25 cellular contexts compared by ENCODE assay signal in the genomic region with DNA sequence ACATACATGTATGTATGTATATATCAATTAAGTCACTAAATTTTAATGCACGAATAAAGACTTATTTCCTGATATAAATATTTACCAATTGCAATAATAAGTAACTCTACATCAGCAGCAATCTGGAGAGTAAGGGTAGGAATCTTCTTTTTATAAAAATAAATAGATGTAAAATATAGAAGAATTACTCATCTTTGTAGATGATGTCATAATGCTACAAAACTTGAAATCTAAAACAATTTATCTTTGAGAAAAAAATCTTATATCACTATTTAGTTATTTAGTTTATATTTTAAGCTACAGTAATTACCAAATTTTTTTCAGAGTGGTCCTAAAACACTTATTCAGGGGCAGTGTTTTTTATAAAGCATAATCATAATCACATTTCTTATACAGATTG.
DNase-seq lines count a peak whose midpoint lies in the region; ATAC-seq, FAIRE-seq and TF ChIP-seq lines count a peak whose summit lies in the region.
"Had no signal": no experiment of that assay in that cellular context is flagged by ENCODE, and none has a peak within 500 bp of the region (broad histone marks: within the 10 kb centered on the region; RNA-seq: fewer than 3 reads in every experiment).

No MANE protein-coding gene starts in this region.

- no peak overlapping the region for H2AFZ ChIP-seq in HepG2 (ENCODE audit: low read length)
- H2AFZ ChIP-seq: GM23338 had no signal

- no peak overlapping the region for H3K4me3 ChIP-seq in HepG2 (replicated peaks in 1 of 3; ENCODE audit: insufficient read depth in 1 of 3, low read depth in 2 of 3, low read length in 3 of 3)
- H3K4me3 ChIP-seq in right lobe of liver = no peak overlapping the region
- H3K4me3 ChIP-seq in small intestine (ENCODE audit: low read depth in 1 of 2, low read length in 2 of 2) = no peak overlapping the region
- H3K4me3 ChIP-seq: A549; BLaER1 treated with 17β-estradiol and CSF1 and Interleukin-3, amounts not matched to agents 10 nM and 100 nM; GM23338 had no signal

- ATAC-seq in HepG2 = no peak
- no peak for ATAC-seq in right lobe of liver
- ATAC-seq: A549, GM23338, HCT116 had no signal

- no TSS peak for BruUV-seq in HepG2 (replicated peaks; lab: Mats Ljungman, UMichigan)

- WGBS in HepG2 (ENCODE audit: low lambda C conversion rate) = 0% methylated on average over 1 of the region's 1 CpG
- WGBS in right lobe of liver (ENCODE audit: insufficient coverage, low coverage, low lambda C conversion rate, missing lambda C conversion rate) = 2% methylated on average over 1 of the region's 1 CpG
- 4 to 31% (median 14%) methylated on average over 1 of the region's 1 CpG for WGBS in small intestine, 3 donors

- no peaks in the 10 kb centered on the region for H3K79me2 ChIP-seq in HepG2 (ENCODE audit: insufficient read depth, low read length)

- H3K9me3 ChIP-seq in HepG2 (ENCODE audit: low read length) (no peaks in the 10 kb centered on the region), right lobe of liver (no peaks in the 10 kb centered on the region), small intestine (ENCODE audit: control insufficient read depth, low read depth) (no peaks in the 10 kb centered on the region)
- H3K9me3 ChIP-seq: A549; BE2C; BLaER1 treated with 17β-estradiol and CSF1 and Interleukin-3, amounts not matched to agents 10 nM and 100 nM had no signal

- FAIRE-seq in HepG2 (lab: Jason Lieb, UNC) (no peak), small intestine (lab: Jason Lieb, UNC) (peak; percentile 39)
- FAIRE-seq: A549, D721Med, GM12891, GM18507 had no signal

- no peak for TF ChIP-seq EP300 in HepG2 (IDR thresholded peaks at IDR 0.05; ENCODE audit: low read depth in 2 of 2, low read length in 2 of 2)
- TF ChIP-seq EP300 in HepG2 (CRISPR knock-in tag; IDR thresholded peaks at IDR 0.05; ENCODE audit: borderline replicate concordance) = no peak

- CTCF ChIA-PET in HepG2 (lab: Yijun Ruan, JAX; ENCODE audit: low intra/inter-chr PET ratio, low total read pairs) = no interaction called here

- DNase-seq in HepG2 (ENCODE audit: low spot score) (no peak), right lobe of liver (no peak), fibroblast of peridontal ligament (ENCODE audit: extremely low read depth) (peak; percentile 34), small intestine (no peak), SKM-1 (lab: John Stamatoyannopoulos, UW; ENCODE audit: unreplicated experiment) (no peak), erythroblast (lab: John Stamatoyannopoulos, UW) (no peak)
- DNase-seq: ACHN; AML-193; BE2C; CD4-positive, alpha-beta T cell; CD8-positive, alpha-beta memory T cell; DMS 273 treated with DMSO at 0.1 percent for 48 hours; DMS79; EL; GF-D8; H9; HFFc6 had no signal

- H4K20me1 ChIP-seq in HepG2 (ENCODE audit: insufficient read depth, low read length) = no peaks in the 10 kb centered on the region
- H4K20me1 ChIP-seq: BLaER1 treated with 17β-estradiol and CSF1 and Interleukin-3, amounts not matched to agents 10 nM and 100 nM had no signal

- H3K9ac ChIP-seq in HepG2 (ENCODE audit: insufficient read depth, low read depth, low read length) = no peak overlapping the region
- H3K9ac ChIP-seq: BLaER1 treated with 17β-estradiol and CSF1 and Interleukin-3, amounts not matched to agents 10 nM and 100 nM had no signal

- TF ChIP-seq POLR2A in HepG2 (IDR thresholded peaks at IDR 0.05; ENCODE audit: insufficient read depth in 1 of 2, low read depth in 2 of 2, low read length in 2 of 2) (no peak), right lobe of liver (IDR thresholded peaks at IDR 0.05) (no peak), erythroblast (IDR thresholded peaks at IDR 0.05; ENCODE audit: low read length) (no peak)

- no peak overlapping the region for H3K27ac ChIP-seq in HepG2 (ENCODE audit: extremely low read length, insufficient read depth, low read length)
- H3K27ac ChIP-seq in right lobe of liver = no peak overlapping the region
- no peak overlapping the region for H3K27ac ChIP-seq in small intestine (ENCODE audit: low read depth in 1 of 2, low read length in 1 of 2)
- H3K27ac ChIP-seq: 22Rv1; A549; BLaER1 treated with 17β-estradiol and CSF1 and Interleukin-3, amounts not matched to agents 10 nM and 100 nM had no signal

- in situ Hi-C loops in HepG2 (cut with HindIII; ENCODE audit: extremely low pct_ligation_motif_present, low pct_unique_long_range_greater_than_20kb) = no loop called here

- intact Hi-C loops in HepG2 (cut with micrococcal nuclease; ENCODE audit: unreplicated experiment) = no loop called here
- intact Hi-C loops in right lobe of liver (cut with DNase I) = no loop called here

- no peaks in the 10 kb centered on the region for H3K4me1 ChIP-seq in HepG2 (ENCODE audit: insufficient read depth, low read length)
- no peaks in the 10 kb centered on the region for H3K4me1 ChIP-seq in right lobe of liver
- H3K4me1 ChIP-seq in small intestine (ENCODE audit: control insufficient read depth in 2 of 2, insufficient read depth in 1 of 2, low read depth in 1 of 2, low read length in 1 of 2) = no peaks in the 10 kb centered on the region
- H3K4me1 ChIP-seq: A549, BE2C had no signal

- no peak for TF ChIP-seq RAD21 in HepG2 (CRISPR knock-in tag; IDR thresholded peaks at IDR 0.05)

- no peak for TF ChIP-seq CTCF in HepG2 (CRISPR knock-in tag; IDR thresholded peaks at IDR 0.05)
- TF ChIP-seq CTCF in right lobe of liver (IDR thresholded peaks at IDR 0.05) = no peak

- H3K36me3 ChIP-seq in HepG2 (replicated peaks in 1 of 2; ENCODE audit: control insufficient read depth in 1 of 2, insufficient read depth in 2 of 2, low read length in 2 of 2) (no peaks in the 10 kb centered on the region), right lobe of liver (no peaks in the 10 kb centered on the region), small intestine (ENCODE audit: control insufficient read depth in 2 of 2, insufficient read depth in 2 of 2, low read length in 2 of 2) (no peaks in the 10 kb centered on the region)
- H3K36me3 ChIP-seq: BE2C; BLaER1 treated with 17β-estradiol and CSF1 and Interleukin-3, amounts not matched to agents 10 nM and 100 nM had no signal

- POLR2A ChIA-PET in HepG2 (lab: Yijun Ruan, JAX) = no interaction called here

- H3K27me3 ChIP-seq in HepG2 (ENCODE audit: control insufficient read depth in 1 of 2, insufficient read depth in 2 of 2, low read length in 2 of 2) (no peaks in the 10 kb centered on the region), right lobe of liver (no peaks in the 10 kb centered on the region), small intestine (ENCODE audit: control insufficient read depth in 2 of 2, insufficient read depth in 2 of 2, low read length in 2 of 2) (no peaks in the 10 kb centered on the region)
- H3K27me3 ChIP-seq: BE2C; BLaER1 treated with 17β-estradiol and CSF1 and Interleukin-3, amounts not matched to agents 10 nM and 100 nM had no signal

- no peak overlapping the region for H3K4me2 ChIP-seq in HepG2 (ENCODE audit: low read depth, low read length)
- H3K4me2 ChIP-seq: A549, GM23338 had no signal

TF ChIP-seq in HepG2, 621 proteins besides CTCF, POLR2A, EP300 and RAD21:
- TF ChIP-seq, protein P1, sequence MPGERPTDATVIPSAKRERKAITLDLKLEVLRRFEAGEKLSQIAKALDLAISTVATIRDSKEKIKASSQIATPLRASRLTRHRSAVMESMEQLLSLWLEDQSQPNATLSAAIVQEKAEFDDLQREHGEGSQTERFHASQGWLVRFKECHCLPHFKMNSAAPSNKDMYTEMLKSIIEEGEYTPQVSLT (CRISPR knock-in tag; IDR thresholded peaks at IDR 0.05; ENCODE audit: borderline replicate concordance, low read depth) = no peak
- TF ChIP-seq HOXA3 (CRISPR knock-in tag; IDR thresholded peaks at IDR 0.05) (no peak), ATF7 (IDR thresholded peaks at IDR 0.05) (peak; percentile 61), ATF7 (CRISPR knock-in tag; IDR thresholded peaks at IDR 0.05) (no peak)
- TF ChIP-seq, protein P2, sequence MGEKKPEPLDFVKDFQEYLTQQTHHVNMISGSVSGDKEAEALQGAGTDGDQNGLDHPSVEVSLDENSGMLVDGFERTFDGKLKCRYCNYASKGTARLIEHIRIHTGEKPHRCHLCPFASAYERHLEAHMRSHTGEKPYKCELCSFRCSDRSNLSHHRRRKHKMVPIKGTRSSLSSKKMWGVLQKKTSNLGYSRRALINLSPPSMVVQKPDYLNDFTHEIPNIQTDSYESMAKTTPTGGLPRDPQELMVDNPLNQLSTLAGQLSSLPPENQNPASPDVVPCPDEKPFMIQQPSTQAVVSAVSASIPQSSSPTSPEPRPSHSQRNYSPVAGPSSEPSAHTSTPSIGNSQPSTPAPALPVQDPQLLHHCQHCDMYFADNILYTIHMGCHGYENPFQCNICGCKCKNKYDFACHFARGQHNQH (CRISPR knock-in tag; IDR thresholded peaks at IDR 0.05) = no peak
